ENCODE assay signal across 8 cellular contexts in genomic region chr5:172188033-172188892, GRCh38. TPM values are rescaled to one million over a fixed set of nuclear protein-coding genes. Genes with fewer than 3 reads are reported as not detected.
DNase-seq lines count a peak whose midpoint lies in the region; ATAC-seq and TF ChIP-seq lines count a peak whose summit lies in the region.

TSS of gene STK10 (minus strand) at chr5:172188224. CDS start at chr5:172188042, 182 bp downstream.

- peak within 1 kb of the TSS; percentile 94 for H3K27ac ChIP-seq in CD4-positive, alpha-beta memory T cell (ENCODE audit: low read depth, low read length)
- peak within 1 kb of the TSS; percentile 29 to 94 (median 85) for H3K27ac ChIP-seq in dorsolateral prefrontal cortex

- peaks cover 11 to 41% of the 10 kb centered on the region in 2 donors for H3K36me3 Mint-ChIP-seq in CD4-positive, alpha-beta memory T cell
- peaks cover 19% of the 10 kb centered on the region for H3K36me3 Mint-ChIP-seq in activated CD4-positive, alpha-beta memory T cell treated with anti-CD3 and anti-CD28 coated beads for 36 hours

- ATAC-seq in GM19397 (IDR thresholded peaks at IDR 0.05; ENCODE audit: unreplicated experiment) (peak; percentile 73), HG03565 (IDR thresholded peaks at IDR 0.05; ENCODE audit: unreplicated experiment) (peak; percentile 59)

- H3K4me3 ChIP-seq in CD4-positive, alpha-beta memory T cell (ENCODE audit: low read length in 2 of 2), result peak within 1 kb of the TSS; percentile 94 to 96
- H3K4me3 ChIP-seq in dorsolateral prefrontal cortex (peak within 1 kb of the TSS; percentile 68 to 98 (median 91)), lower leg skin (ENCODE audit: low read depth, poor library complexity, severe bottlenecking) (peak within 1 kb of the TSS; percentile 57)

- H3K9me3 ChIP-seq in CD4-positive, alpha-beta memory T cell (ENCODE audit: control insufficient read depth in 1 of 2, low read length in 2 of 2), result no peaks in the 10 kb centered on the region

- POLR2A ChIA-PET in CD4-positive, alpha-beta memory T cell (lab: Charles Lee; ENCODE audit: partially characterized antibody), result interaction anchor here (0.7 to 18.6 kb wide), 23 partner anchors 13 to 1067 kb away, joined by 3 to 878 read pairs (median 6); partner anchors contain the start of genes FBXW11 and UBTD2
- POLR2A ChIA-PET in activated CD4-positive, alpha-beta memory T cell treated with anti-CD3 and anti-CD28 coated beads for 36 hours (lab: Charles Lee), result interaction anchor here (0.7 to 6.8 kb wide), 9 partner anchors 13 to 181 kb away, joined by 3 to 166 read pairs (median 4); partner anchors contain the start of gene FBXW11

- H3K27me3 Mint-ChIP-seq in CD4-positive, alpha-beta memory T cell, result no peaks in the 10 kb centered on the region
- no peaks in the 10 kb centered on the region for H3K27me3 Mint-ChIP-seq in activated CD4-positive, alpha-beta memory T cell treated with anti-CD3 and anti-CD28 coated beads for 36 hours

- TF ChIP-seq POLR2A in lower leg skin (IDR thresholded peaks at IDR 0.05), result no peak

- H3K36me3 ChIP-seq in CD4-positive, alpha-beta memory T cell (ENCODE audit: insufficient read depth, low read length), result no peaks in the 10 kb centered on the region

- H3K4me1 ChIP-seq in CD4-positive, alpha-beta memory T cell (ENCODE audit: insufficient read depth, low read length), result peaks cover 25% of the 10 kb centered on the region

- no peaks in the 10 kb centered on the region for H3K27me3 ChIP-seq in CD4-positive, alpha-beta memory T cell (ENCODE audit: insufficient read depth, low read length)
- H3K27me3 ChIP-seq in dorsolateral prefrontal cortex, result no peaks in the 10 kb centered on the region

- H3K4me1 Mint-ChIP-seq in CD4-positive, alpha-beta memory T cell, result peaks cover 8 to 46% (median 21%) of the 10 kb centered on the region in 4 donors
- H3K4me1 Mint-ChIP-seq in activated CD4-positive, alpha-beta memory T cell treated with anti-CD3 and anti-CD28 coated beads for 36 hours (ENCODE audit: low read depth), result peaks cover 25% of the 10 kb centered on the region

- WGBS in lower leg skin, 2 donors, result 0% methylated on average over 21 to 44 of the region's 102 CpGs

- CTCF ChIA-PET in CD4-positive, alpha-beta memory T cell (lab: Charles Lee; ENCODE audit: partially characterized antibody), result interaction anchor here (0.6 to 14.7 kb wide), 43 partner anchors 9 to 282 kb away, joined by 3 to 429 read pairs (median 6); partner anchors contain the start of genes FBXW11 and UBTD2
- CTCF ChIA-PET in activated CD4-positive, alpha-beta memory T cell treated with anti-CD3 and anti-CD28 coated beads for 36 hours (lab: Charles Lee), result interaction anchor here (0.6 to 10.9 kb wide), 40 partner anchors 9 to 281 kb away, joined by 3 to 142 read pairs (median 6); partner anchors contain the start of genes FBXW11 and UBTD2

- H3K4me3 Mint-ChIP-seq in CD4-positive, alpha-beta memory T cell, result peak within 1 kb of the TSS; percentile 98 to 100 (median 99)
- H3K4me3 Mint-ChIP-seq in activated CD4-positive, alpha-beta memory T cell treated with anti-CD3 and anti-CD28 coated beads for 36 hours, result peak within 1 kb of the TSS; percentile 99

- intact Hi-C loops in CD4-positive, alpha-beta memory T cell (cut with micrococcal nuclease), result loop anchor here (1.0 to 5.0 kb wide), 10 partner anchors 13 to 801 kb away; partner anchors contain the start of genes DUSP1, FBXW11 and NPM1
- intact Hi-C loops in activated CD4-positive, alpha-beta memory T cell treated with anti-CD3 and anti-CD28 coated beads for 36 hours (cut with micrococcal nuclease), result loop anchor here (1.0 to 10.0 kb wide), 12 partner anchors 9 to 1427 kb away; partner anchors contain the start of genes BOD1, CREBRF, FBXW11 and NPM1
- intact Hi-C loops in dorsolateral prefrontal cortex (cut with DNase I) (loop anchor here (1.0 to 5.0 kb wide), 6 partner anchors 46 to 276 kb away; partner anchors contain the start of genes FBXW11 (in 2 of the 2) and UBTD2 (in 1 of the 2)), lower leg skin (cut with DNase I; ENCODE audit: low total_unique reads) (no loop called here)

- H3K27ac Mint-ChIP-seq in CD4-positive, alpha-beta memory T cell, result peak within 1 kb of the TSS; percentile 97 to 100 (median 99)
- peak within 1 kb of the TSS; percentile 99 for H3K27ac Mint-ChIP-seq in activated CD4-positive, alpha-beta memory T cell treated with anti-CD3 and anti-CD28 coated beads for 36 hours

- H3K9me3 Mint-ChIP-seq in CD4-positive, alpha-beta memory T cell, result no peaks in the 10 kb centered on the region
- no peaks in the 10 kb centered on the region for H3K9me3 Mint-ChIP-seq in activated CD4-positive, alpha-beta memory T cell treated with anti-CD3 and anti-CD28 coated beads for 36 hours

- peak; percentile 44 to 97 (median 89) for TF ChIP-seq CTCF in dorsolateral prefrontal cortex (IDR thresholded peaks at IDR 0.05 in 54 of 56, conservative IDR thresholded peaks at IDR 0.05 in 2 of 56; ENCODE audit: low read depth in 1 of 56, partially characterized antibody in 56 of 56)
- peak in 1 of 3 donors; percentile 71 for TF ChIP-seq CTCF in lower leg skin (IDR thresholded peaks at IDR 0.05)

- DNase-seq in CD4-positive, alpha-beta memory T cell, result peak; percentile 89 to 92 (median 92)
- DNase-seq in NCI-H82 treated with DMSO at 0.1 percent for 48 hours (lab: John Stamatoyannopoulos, UW; ENCODE audit: unreplicated experiment) (peak; percentile 55), dorsolateral prefrontal cortex (peak; percentile 78 to 94 (median 86)), lower leg skin (ENCODE audit: low spot score in 2 of 2) (peak; percentile 83 to 97)
- DNase-seq in activated CD4-positive, alpha-beta memory T cell treated with anti-CD3 and anti-CD28 coated beads for 36 hours, result peak; percentile 93
- DNase-seq in stimulated activated CD4-positive, alpha-beta T cell treated with anti-CD3 and anti-CD28 coated beads, Interleukin-4, amount 100 ng/mL, for 4 hours, result peak; percentile 88 to 89

RNA-seq across cellular contexts. Expression of gene STK10, which starts in this region (rescaled TPM):
- total RNA-seq in CD4-positive, alpha-beta memory T cell, result 100 to 1,000 TPM; 306 to 314 TPM
- polyA plus RNA-seq in CD4-positive, alpha-beta memory T cell, result 100 to 1,000 TPM in 1 of 2 donors, 10 to 100 TPM in 1; 24.6 to 161 TPM
- total RNA-seq in activated CD4-positive, alpha-beta memory T cell treated with anti-CD3 and anti-CD28 coated beads for 36 hours, result 100 to 1,000 TPM in 1 of 2 experiments, 10 to 100 TPM in 1; 98.2 to 104 TPM
- 10 to 100 TPM in 111 of 120 experiments, 1 to 10 TPM in 9; 4.5 to 28.7 (median 16.7) TPM for total RNA-seq in dorsolateral prefrontal cortex
- total RNA-seq in lower leg skin, result 10 to 100 TPM; 34.4 to 59.8 (median 40.7) TPM

Comparison
In these comparisons a context has a peak if more than half of its experiments do, and no peak if none do; other contexts are left out.
1. Peak in every context shown above with its lines: DNase-seq, ATAC-seq, H3K4me3 ChIP-seq and H3K27ac ChIP-seq.